ENCODE assay signal across 12 cellular contexts in the genomic region with DNA sequence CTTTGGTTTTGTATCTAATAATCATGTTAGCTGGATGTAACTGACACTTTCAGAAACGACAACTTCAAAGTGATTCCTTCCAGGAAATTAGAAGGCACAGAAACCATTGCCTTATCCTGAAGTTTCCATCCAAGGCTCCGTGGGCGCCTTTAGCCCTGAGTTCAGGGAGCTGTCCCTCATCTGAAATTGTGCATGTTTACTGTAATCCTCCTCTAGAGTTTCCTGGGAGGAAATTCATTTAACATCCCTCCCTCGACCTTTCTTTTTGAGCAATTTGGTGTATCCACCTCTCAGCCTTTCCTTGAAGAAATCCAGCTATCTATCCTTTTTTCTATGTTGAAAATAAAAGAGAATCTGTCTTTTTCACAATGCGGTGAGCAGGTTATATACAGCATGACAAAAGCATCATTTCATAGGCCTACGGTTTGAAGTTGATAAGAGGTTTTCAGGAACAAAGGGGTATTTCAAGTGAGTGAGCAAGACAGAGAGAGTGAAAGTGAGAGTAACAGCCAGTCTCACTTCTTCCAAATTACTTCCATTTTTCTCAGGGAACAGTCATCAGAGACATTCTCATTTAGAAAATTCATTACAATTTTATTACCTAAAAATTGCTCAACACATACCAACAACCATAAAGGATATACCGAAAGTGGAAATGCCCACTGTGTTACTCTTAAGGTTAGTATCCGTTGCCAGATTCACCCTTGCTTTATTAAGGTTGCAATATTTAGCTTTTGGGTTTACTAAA.
DNase-seq lines count a peak whose midpoint lies in the region; ATAC-seq and TF ChIP-seq lines count a peak whose summit lies in the region.
"Had no signal": no experiment of that assay in that cellular context is flagged by ENCODE, and none has a peak within 500 bp of the region (broad histone marks: within the 10 kb centered on the region; RNA-seq: fewer than 3 reads in every experiment).

No MANE protein-coding gene starts in this region.

- H3K4me1 Mint-ChIP-seq in HFFc6 (ENCODE audit: low read depth), result peaks cover 28% of the 10 kb centered on the region

- BruUV-seq in OCI-LY7 (replicated peaks; lab: Mats Ljungman, UMichigan), result no TSS peak

- peak; percentile 36 for DNase-seq in GM13976 (ENCODE audit: low spot score)
- no peak for DNase-seq in OCI-LY7 (ENCODE audit: low spot score)
- DNase-seq in HT-29 (ENCODE audit: low spot score), result no peak
- no peak for DNase-seq in HFFc6
- no peak for DNase-seq in activated CD4-positive, alpha-beta T cell treated with anti-CD3 and anti-CD28 coated beads for 4 hours
- DNase-seq: midbrain had no signal

- H3K36me3 ChIP-seq in OCI-LY7 (ENCODE audit: insufficient read depth, low read length), result no peaks in the 10 kb centered on the region
- H3K36me3 ChIP-seq: BLaER1, right atrium auricular region had no signal

- no peaks in the 10 kb centered on the region for H3K9me3 Mint-ChIP-seq in HFFc6
- H3K9me3 Mint-ChIP-seq: activated T-helper 1 cell treated with anti-CD3 and anti-CD28 coated beads, Interleukin-12 subunit alpha, Interleukin-12 subunit beta, Interleukin-2, Interleukin-4 antibody, amounts not matched to agents 30 ng/mL and 10 ng/mL and 1 ng/mL, durations not matched to agents 14 hours and 24 hours and 36 hours had no signal

- no peak overlapping the region for H3K27ac Mint-ChIP-seq in HFFc6
- H3K27ac Mint-ChIP-seq: activated T-helper 1 cell treated with anti-CD3 and anti-CD28 coated beads, Interleukin-12 subunit alpha, Interleukin-12 subunit beta, Interleukin-2, Interleukin-4 antibody, amounts not matched to agents 30 ng/mL and 10 ng/mL and 1 ng/mL, durations not matched to agents 14 hours and 24 hours and 36 hours had no signal

- CTCF ChIA-PET in OCI-LY7 (lab: Charles Lee; ENCODE audit: unreplicated experiment), result interaction anchor here (0.5 kb wide), 1 partner anchor 413 kb away, joined by 3 read pairs; no protein-coding TSS in a partner anchor

- ATAC-seq in GM19467 (IDR thresholded peaks at IDR 0.05; ENCODE audit: unreplicated experiment) (peak; percentile 52), HG03060 (IDR thresholded peaks at IDR 0.05; ENCODE audit: low read depth, unreplicated experiment) (peak; percentile 84), GM21528 (IDR thresholded peaks at IDR 0.05; ENCODE audit: low FRiP score, unreplicated experiment) (no peak)

- H3K27me3 Mint-ChIP-seq in HFFc6 (ENCODE audit: insufficient read depth), result no peaks in the 10 kb centered on the region

- no peaks in the 10 kb centered on the region for H3K9me3 ChIP-seq in OCI-LY7 (ENCODE audit: low read length)
- H3K9me3 ChIP-seq: BLaER1, right atrium auricular region had no signal

- H3K4me3 Mint-ChIP-seq in HFFc6, result no peak overlapping the region
- H3K4me3 Mint-ChIP-seq: activated T-helper 1 cell treated with anti-CD3 and anti-CD28 coated beads, Interleukin-12 subunit alpha, Interleukin-12 subunit beta, Interleukin-2, Interleukin-4 antibody, amounts not matched to agents 30 ng/mL and 10 ng/mL and 1 ng/mL, durations not matched to agents 14 hours and 24 hours and 36 hours had no signal

- peak overlapping the region; percentile 7; the same call in 1 of the 2 replicates for H2AFZ ChIP-seq in OCI-LY7 (ENCODE audit: low read length)

- H4K20me1 ChIP-seq in OCI-LY7 (ENCODE audit: insufficient read depth, low read length), result no peaks in the 10 kb centered on the region
- H4K20me1 ChIP-seq: BLaER1 had no signal

- no peaks in the 10 kb centered on the region for H3K9me2 ChIP-seq in OCI-LY7 (ENCODE audit: insufficient read depth, low read length)

- peak overlapping the region; percentile 30; the same call in 1 of the 2 replicates for H3K4me2 ChIP-seq in OCI-LY7 (ENCODE audit: low read length)
- H3K4me2 ChIP-seq: BLaER1 had no signal

- POLR2A ChIA-PET in OCI-LY7 (lab: Charles Lee), result interaction anchor here (0.5 to 0.7 kb wide), 3 partner anchors 18 to 174 kb away, joined by 3 to 4 read pairs (median 3); no protein-coding TSS in a partner anchor

- H3K79me2 ChIP-seq in OCI-LY7 (ENCODE audit: insufficient read depth, low read depth, low read length), result no peaks in the 10 kb centered on the region

- in situ Hi-C loops in GM13976 (cut with MboI; ENCODE audit: low sequenced_read_pairs, unreplicated experiment), result no loop called here

- H3K4me1 ChIP-seq in OCI-LY7 (ENCODE audit: insufficient read depth, low read length, poor library complexity, severe bottlenecking), result peaks cover 14% of the 10 kb centered on the region
- H3K4me1 ChIP-seq: BLaER1 had no signal

- TF ChIP-seq CTCF in GM13976 (IDR thresholded peaks at IDR 0.05; ENCODE audit: borderline replicate concordance, control extremely low read depth, extremely low read depth, insufficient read depth, missing control alignments) (no peak), OCI-LY7 (conservative IDR thresholded peaks at IDR 0.05; ENCODE audit: low read length) (no peak), HFFc6 (IDR thresholded peaks at IDR 0.05) (no peak)

- intact Hi-C loops in OCI-LY7 (cut with micrococcal nuclease; ENCODE audit: unreplicated experiment), result no loop called here

- H3K36me3 Mint-ChIP-seq in HFFc6 (ENCODE audit: low read depth), result no peaks in the 10 kb centered on the region

- no peak overlapping the region for H3K4me3 ChIP-seq in OCI-LY7 (ENCODE audit: low read depth, low read length, poor library complexity, severe bottlenecking)
- H3K4me3 ChIP-seq: BLaER1, right atrium auricular region had no signal

- no peak overlapping the region for H3K27ac ChIP-seq in OCI-LY7 (ENCODE audit: low read depth, low read length, poor library complexity, severe bottlenecking)
- H3K27ac ChIP-seq: BLaER1, right atrium auricular region had no signal
